Comparison of ENCODE assay signal across 18 cellular contexts in the genomic region with DNA sequence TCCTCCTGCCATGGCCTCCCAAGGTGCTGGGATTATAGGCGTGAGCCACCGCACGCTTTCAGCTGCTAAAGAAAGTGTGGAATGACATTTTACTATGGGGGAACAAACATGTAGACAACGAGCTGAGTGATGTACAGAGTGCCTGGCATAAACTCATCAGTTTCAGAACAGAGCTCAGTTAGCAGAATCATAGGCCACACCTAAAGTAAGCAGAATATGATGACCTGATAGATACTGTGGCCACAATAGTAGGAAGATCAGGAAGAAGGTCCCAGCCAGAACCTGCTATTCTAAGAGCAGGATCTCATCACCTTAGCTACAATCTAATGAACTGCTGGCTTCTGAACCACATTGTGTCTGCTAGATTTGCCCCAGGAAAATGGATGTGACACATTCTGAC.
DNase-seq lines count a peak whose midpoint lies in the region; ATAC-seq and TF ChIP-seq lines count a peak whose summit lies in the region.
"Had no signal": no experiment of that assay in that cellular context is flagged by ENCODE, and none has a peak within 500 bp of the region (broad histone marks: within the 10 kb centered on the region; RNA-seq: fewer than 3 reads in every experiment).

No MANE protein-coding gene starts in this region.

- no peak for ATAC-seq in T-helper 17 cell
- no peak for ATAC-seq in central memory CD8-positive, alpha-beta T cell (replicated peaks; ENCODE audit: extremely low read depth, poor library complexity, severe bottlenecking)
- no peak for ATAC-seq in GM21737 (IDR thresholded peaks at IDR 0.05; ENCODE audit: unreplicated experiment)
- ATAC-seq: HepG2 had no signal

- H3K27ac ChIP-seq in CD4-positive, alpha-beta memory T cell (ENCODE audit: low read depth, low read length) = no peak overlapping the region
- H3K27ac ChIP-seq: BLaER1, RWPE1 had no signal

- peaks cover 56% of the 10 kb centered on the region for H3K4me1 Mint-ChIP-seq in activated CD4-positive, alpha-beta T cell treated with anti-CD3 and anti-CD28 coated beads, Interleukin-2, amount 10 ng/mL, durations not matched to agents 24 days and 14 days
- peaks cover 54 to 84% (median 66%) of the 10 kb centered on the region in 4 donors for H3K4me1 Mint-ChIP-seq in CD4-positive, alpha-beta memory T cell
- H3K4me1 Mint-ChIP-seq in T-helper 17 cell (peaks cover 36% of the 10 kb centered on the region), progenitor cell of endocrine pancreas (ENCODE audit: low read depth) (no peaks in the 10 kb centered on the region)
- peaks cover 37% of the 10 kb centered on the region for H3K4me1 Mint-ChIP-seq in central memory CD8-positive, alpha-beta T cell

- intact Hi-C loops in activated CD4-positive, alpha-beta T cell treated with anti-CD3 and anti-CD28 coated beads, Interleukin-2, amount 10 ng/mL, durations not matched to agents 24 days and 14 days (cut with micrococcal nuclease) = no loop called here
- intact Hi-C loops in CD4-positive, alpha-beta memory T cell (cut with micrococcal nuclease) = no loop called here

- H3K4me1 ChIP-seq in CD4-positive, alpha-beta memory T cell (ENCODE audit: insufficient read depth, low read length) = peaks cover 77% of the 10 kb centered on the region

- TF ChIP-seq CTCF in progenitor cell of endocrine pancreas (IDR thresholded peaks at IDR 0.05; ENCODE audit: unreplicated experiment) = no peak

- no peak for DNase-seq in activated CD4-positive, alpha-beta T cell treated with anti-CD3 and anti-CD28 coated beads, Interleukin-2, amount 10 ng/mL, durations not matched to agents 24 days and 14 days
- no peak for DNase-seq in activated CD4-positive, alpha-beta T cell treated with anti-CD3 and anti-CD28 coated beads for 4 hours
- no peak for DNase-seq in CD4-positive, alpha-beta memory T cell
- DNase-seq in T-helper 17 cell (no peak), progenitor cell of endocrine pancreas (ENCODE audit: low spot score, unreplicated experiment) (no peak), HUDEP-2 (lab: John Stamatoyannopoulos, UW; ENCODE audit: unreplicated experiment in 76 of 76) (no peak)
- no peak for DNase-seq in central memory CD8-positive, alpha-beta T cell (ENCODE audit: low spot score in 2 of 2)
- DNase-seq: DMS79 treated with DMSO at 0.1 percent for 48 hours, GOT3, KG1, NCI-H1048, NCI-H1436 treated with DMSO at 0.1 percent for 48 hours, NCI-H2081, NCI-H748 treated with DMSO at 0.1 percent for 48 hours had no signal

- no peaks in the 10 kb centered on the region for H3K9me3 ChIP-seq in CD4-positive, alpha-beta memory T cell (ENCODE audit: control insufficient read depth in 1 of 2, low read length in 2 of 2)
- H3K9me3 ChIP-seq in T-helper 17 cell (ENCODE audit: control insufficient read depth, low read length, poor library complexity, severe bottlenecking) = no peaks in the 10 kb centered on the region
- H3K9me3 ChIP-seq: BLaER1 had no signal

- H3K9me3 Mint-ChIP-seq in activated CD4-positive, alpha-beta T cell treated with anti-CD3 and anti-CD28 coated beads, Interleukin-2, amount 10 ng/mL, durations not matched to agents 24 days and 14 days = peaks cover 23% of the 10 kb centered on the region
- H3K9me3 Mint-ChIP-seq in CD4-positive, alpha-beta memory T cell = no peaks in the 10 kb centered on the region
- no peaks in the 10 kb centered on the region for H3K9me3 Mint-ChIP-seq in central memory CD8-positive, alpha-beta T cell
- H3K9me3 Mint-ChIP-seq in progenitor cell of endocrine pancreas (ENCODE audit: low read depth) = peaks cover 2% of the 10 kb centered on the region

- H3K36me3 Mint-ChIP-seq in activated CD4-positive, alpha-beta T cell treated with anti-CD3 and anti-CD28 coated beads, Interleukin-2, amount 10 ng/mL, durations not matched to agents 24 days and 14 days (ENCODE audit: low read depth) = peaks cover 33% of the 10 kb centered on the region
- no peaks in the 10 kb centered on the region for H3K36me3 Mint-ChIP-seq in CD4-positive, alpha-beta memory T cell
- H3K36me3 Mint-ChIP-seq in T-helper 17 cell (ENCODE audit: low read depth) (no peaks in the 10 kb centered on the region), progenitor cell of endocrine pancreas (ENCODE audit: insufficient read depth) (no peaks in the 10 kb centered on the region)
- no peaks in the 10 kb centered on the region for H3K36me3 Mint-ChIP-seq in central memory CD8-positive, alpha-beta T cell (ENCODE audit: insufficient read depth)

- H3K4me3 ChIP-seq in CD4-positive, alpha-beta memory T cell (ENCODE audit: low read length in 2 of 2) = no peak overlapping the region
- H3K4me3 ChIP-seq: BLaER1 had no signal

- peak overlapping the region; percentile 77 for H3K27ac Mint-ChIP-seq in activated CD4-positive, alpha-beta T cell treated with anti-CD3 and anti-CD28 coated beads, Interleukin-2, amount 10 ng/mL, durations not matched to agents 24 days and 14 days
- peak overlapping the region in 6 of 7 donors; percentile 16 to 59 (median 48) for H3K27ac Mint-ChIP-seq in CD4-positive, alpha-beta memory T cell
- H3K27ac Mint-ChIP-seq in T-helper 17 cell (peak overlapping the region; percentile 90), progenitor cell of endocrine pancreas (no peak overlapping the region)
- H3K27ac Mint-ChIP-seq in central memory CD8-positive, alpha-beta T cell (ENCODE audit: low read depth) = peak overlapping the region; percentile 45

- peak overlapping the region; percentile 13 for H3K4me3 Mint-ChIP-seq in activated CD4-positive, alpha-beta T cell treated with anti-CD3 and anti-CD28 coated beads, Interleukin-2, amount 10 ng/mL, durations not matched to agents 24 days and 14 days
- peak overlapping the region in 4 of 8 donors; percentile 12 to 71 (median 42) for H3K4me3 Mint-ChIP-seq in CD4-positive, alpha-beta memory T cell
- H3K4me3 Mint-ChIP-seq in T-helper 17 cell = peak overlapping the region; percentile 73
- H3K4me3 Mint-ChIP-seq in central memory CD8-positive, alpha-beta T cell = no peak overlapping the region
- no peak overlapping the region for H3K4me3 Mint-ChIP-seq in progenitor cell of endocrine pancreas (ENCODE audit: low read depth)

- no peaks in the 10 kb centered on the region for H3K27me3 Mint-ChIP-seq in activated CD4-positive, alpha-beta T cell treated with anti-CD3 and anti-CD28 coated beads, Interleukin-2, amount 10 ng/mL, durations not matched to agents 24 days and 14 days
- H3K27me3 Mint-ChIP-seq in CD4-positive, alpha-beta memory T cell = no peaks in the 10 kb centered on the region
- H3K27me3 Mint-ChIP-seq in T-helper 17 cell (no peaks in the 10 kb centered on the region), progenitor cell of endocrine pancreas (no peaks in the 10 kb centered on the region)
- no peaks in the 10 kb centered on the region for H3K27me3 Mint-ChIP-seq in central memory CD8-positive, alpha-beta T cell

- H3K36me3 ChIP-seq in CD4-positive, alpha-beta memory T cell (ENCODE audit: insufficient read depth, low read length) = no peaks in the 10 kb centered on the region
- H3K36me3 ChIP-seq: BLaER1 had no signal

- H3K27me3 ChIP-seq in CD4-positive, alpha-beta memory T cell (ENCODE audit: insufficient read depth, low read length) = no peaks in the 10 kb centered on the region

- POLR2A ChIA-PET in CD4-positive, alpha-beta memory T cell (lab: Charles Lee; ENCODE audit: partially characterized antibody) = interaction anchor here (1.0 to 1.5 kb wide), 3 partner anchors 9 to 31 kb away, joined by 3 to 6 read pairs (median 5); no protein-coding TSS in a partner anchor

- CTCF ChIA-PET in CD4-positive, alpha-beta memory T cell (lab: Charles Lee; ENCODE audit: partially characterized antibody) = interaction anchor here (1.2 to 3.5 kb wide), 3 partner anchors 10 to 58 kb away, joined by 4 to 15 read pairs (median 9); no protein-coding TSS in a partner anchor

Comparison
In these comparisons a context has a peak if more than half of its experiments do, and no peak if none do; other contexts are left out.
1. H3K4me3 Mint-ChIP-seq: peak in activated CD4-positive, alpha-beta T cell treated with anti-CD3 and anti-CD28 coated beads, Interleukin-2, amount 10 ng/mL, durations not matched to agents 24 days and 14 days (single experiment) and T-helper 17 cell (single experiment); none in central memory CD8-positive, alpha-beta T cell (single experiment) and progenitor cell of endocrine pancreas (single experiment).